Comparison of ENCODE assay signal across 33 cellular contexts in the genomic region with DNA sequence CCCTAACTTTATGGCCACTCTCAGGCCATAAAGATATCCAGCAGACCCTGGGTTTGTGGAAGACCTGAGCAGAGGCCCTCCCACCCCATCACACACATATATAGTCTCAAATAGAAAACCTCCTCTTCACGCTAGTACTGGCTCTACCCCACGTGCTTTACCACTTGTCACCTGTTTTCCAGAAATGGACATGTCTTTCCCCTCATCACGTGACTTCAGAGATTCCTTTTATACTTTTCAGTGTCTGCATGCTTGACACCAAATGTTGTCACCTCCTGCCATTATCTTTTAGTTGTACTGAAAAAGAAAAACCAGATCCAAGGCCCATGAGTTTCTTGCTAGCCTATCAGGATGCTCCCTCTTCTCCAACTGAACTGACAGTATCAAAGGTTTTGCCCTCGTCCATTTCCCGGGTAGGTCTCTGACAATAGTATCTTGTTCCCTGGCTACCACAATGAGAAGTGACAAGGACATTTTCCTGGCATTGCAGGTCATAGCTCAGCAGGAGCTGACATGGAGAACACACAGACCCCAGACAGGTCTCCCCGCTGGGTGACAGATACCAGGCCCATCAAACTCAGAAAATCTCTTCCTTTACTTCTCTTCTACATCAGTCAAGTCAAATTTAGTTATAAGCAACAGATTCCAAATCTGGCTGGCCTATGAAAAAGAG.
"Had no signal": no experiment of that assay in that cellular context is flagged by ENCODE, and none has a peak within 500 bp of the region (broad histone marks: within the 10 kb centered on the region; RNA-seq: fewer than 3 reads in every experiment).

No MANE protein-coding gene starts in this region.

- ATAC-seq: activated CD8-positive, alpha-beta memory T cell treated with anti-CD3 and anti-CD28 coated beads, Interleukin-2, amount 10 ng/mL, durations not matched to agents 7 days and 5 days; activated T-cell treated with anti-CD3 and anti-CD28 coated beads, Interleukin-2, amount 50 U/mL, for 72 hours; activated T-helper 17 cell treated with anti-CD3 and anti-CD28 coated beads, Interleukin-2, amount 50 U/mL, for 72 hours; PC-3 had no signal

- H3K36me3 ChIP-seq: ascending aorta, MG63, Peyer's patch, WERI-Rb-1 had no signal

- H3K4me3 ChIP-seq: ascending aorta, MG63, Peyer's patch, SK-N-MC had no signal

- H3K9me3 ChIP-seq: ascending aorta, MG63, Peyer's patch had no signal

- DNase-seq: activated CD4-positive, alpha-beta memory T cell treated with anti-CD3 and anti-CD28 coated beads, Interleukin-2, amount 10 ng/mL, durations not matched to agents 7 days and 5 days; activated CD4-positive, alpha-beta T cell treated with anti-CD3 and anti-CD28 coated beads for 1 hour; activated CD4-positive, alpha-beta T cell treated with anti-CD3 and anti-CD28 coated beads for 48 hours; activated CD4-positive, CD25-positive, alpha-beta regulatory T cell; activated CD8-positive, alpha-beta memory T cell treated with anti-CD3 and anti-CD28 coated beads for 24 hours; activated CD8-positive, alpha-beta memory T cell treated with anti-CD3 and anti-CD28 coated beads, Interleukin-2, amount 10 ng/mL, durations not matched to agents 7 days and 5 days; activated effector memory CD4-positive, alpha-beta T cell treated with anti-CD3 and anti-CD28 coated beads, Interleukin-2, amount 50 U/mL, for 16 hours; activated naive CD4-positive, alpha-beta T cell; activated naive CD4-positive, alpha-beta T cell treated with anti-CD3 and anti-CD28 coated beads, Interleukin-2, amount 50 U/mL, for 16 hours; activated naive CD8-positive, alpha-beta T cell treated with anti-CD3 and anti-CD28 coated beads for 36 hours; activated T-cell treated with anti-CD3 and anti-CD28 coated beads, Interleukin-2, amount 50 U/mL, for 1 hour; activated T-cell treated with anti-CD3 and anti-CD28 coated beads, Interleukin-2, amount 50 U/mL, for 72 hours; amygdala; central memory CD4-positive, alpha-beta T cell; Kasumi-1; KG1; MG63; NCI-H1048; NCI-H1105 treated with DMSO at 0.1 percent for 48 hours; NCI-H1436; NCI-H1694; NCI-H1930; NCI-H2081 treated with DMSO at 0.1 percent for 48 hours; NCI-H345; NCI-H524 treated with DMSO at 0.1 percent for 48 hours; PC-3; Peyer's patch; RPMI8226; T1000; WERI-Rb-1 had no signal

- H3K27me3 ChIP-seq: ascending aorta, MG63, Peyer's patch had no signal

- H3K4me1 ChIP-seq: ascending aorta, Peyer's patch had no signal
